Comparison of ENCODE assay signal across 8 cellular contexts in the genomic region with DNA sequence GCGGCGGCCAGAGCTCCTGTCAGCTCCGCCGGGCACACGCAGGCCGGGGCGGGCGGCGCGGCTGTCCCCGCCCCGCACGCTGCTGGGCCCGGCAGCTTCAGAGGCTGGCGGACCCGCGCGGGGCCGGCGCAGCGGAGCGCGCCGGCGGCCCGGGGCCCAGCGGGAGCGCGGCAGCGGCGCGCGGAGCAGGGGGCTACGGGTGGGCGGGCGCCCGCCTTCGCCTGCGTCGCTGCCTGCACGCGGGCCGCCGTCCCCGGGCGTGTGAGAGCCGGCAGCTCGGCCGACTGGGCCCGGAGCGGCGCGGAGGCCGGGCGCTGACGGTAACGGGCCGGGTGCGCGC. TPM values are rescaled to one million over a fixed set of nuclear protein-coding genes. Genes with fewer than 3 reads are reported as not detected.
DNase-seq lines count a peak whose midpoint lies in the region; ATAC-seq and TF ChIP-seq lines count a peak whose summit lies in the region.

No MANE protein-coding gene starts in this region.

- CTCF ChIA-PET in BJ (lab: Yijun Ruan, JAX): interaction anchor here (0.8 to 9.7 kb wide), 10 partner anchors 10 to 369 kb away, joined by 3 to 94 read pairs (median 5); a partner anchor contains a TSS
- CTCF ChIA-PET in MCF 10A (lab: Yijun Ruan, JAX): interaction anchor here (0.6 to 12.8 kb wide), 9 partner anchors 12 to 565 kb away, joined by 3 to 131 read pairs (median 4); a partner anchor contains a TSS

- peak overlapping the region; percentile 82 for H3K4me3 Mint-ChIP-seq in MCF 10A (ENCODE audit: unreplicated experiment)

- H3K27ac ChIP-seq in mucosa of rectum (ENCODE audit: low read depth in 2 of 2, low read length in 2 of 2): peak overlapping the region; percentile 93 to 97

- H3K4me3 ChIP-seq in BJ (ENCODE audit: low read depth, low read length) (peak overlapping the region; percentile 68), mucosa of rectum (ENCODE audit: low read length in 2 of 2) (peak overlapping the region; percentile 86 to 92)

- intact Hi-C loops in MCF 10A (cut with micrococcal nuclease): loop anchor here (1.0 kb wide), 1 partner anchor 30 kb away; a partner anchor contains a TSS

- TF ChIP-seq CTCF in BJ (IDR thresholded peaks at IDR 0.05; ENCODE audit: insufficient read depth, low read depth, low read length): no peak
- TF ChIP-seq CTCF in MCF 10A (IDR thresholded peaks at IDR 0.05; ENCODE audit: unreplicated experiment): no peak

- H3K9ac ChIP-seq in mucosa of rectum (ENCODE audit: low read depth in 1 of 2, low read length in 2 of 2): peak overlapping the region; percentile 80 to 90

- H3K27ac Mint-ChIP-seq in MCF 10A (ENCODE audit: low read depth, unreplicated experiment): no peak overlapping the region

- H3K4me1 Mint-ChIP-seq in MCF 10A (ENCODE audit: insufficient read depth, unreplicated experiment): peaks cover 10% of the 10 kb centered on the region

- peaks cover 19% of the 10 kb centered on the region for H3K36me3 Mint-ChIP-seq in MCF 10A (ENCODE audit: insufficient read depth, unreplicated experiment)

- H3K27me3 ChIP-seq in BJ (ENCODE audit: control insufficient read depth, insufficient read depth, low read length) (no peaks in the 10 kb centered on the region), mucosa of rectum (ENCODE audit: control insufficient read depth in 2 of 2, insufficient read depth in 2 of 2, low read length in 2 of 2) (no peaks in the 10 kb centered on the region)

- DNase-seq in BJ (ENCODE audit: low read depth): no peak
- DNase-seq in MCF 10A (ENCODE audit: unreplicated experiment): no peak
- no peak for DNase-seq in NCI-H1436 (lab: John Stamatoyannopoulos, UW)
- no peak for DNase-seq in NCI-H345 (lab: John Stamatoyannopoulos, UW)
- no peak for DNase-seq in SKM-1 treated with dmso at 0.1 percent for 144 hours (lab: John Stamatoyannopoulos, UW; ENCODE audit: unreplicated experiment)
- no peak for DNase-seq in NAMALWA (ENCODE audit: low spot score)

- no peaks in the 10 kb centered on the region for H3K9me3 Mint-ChIP-seq in MCF 10A (ENCODE audit: unreplicated experiment)

- no peaks in the 10 kb centered on the region for H3K27me3 Mint-ChIP-seq in MCF 10A (ENCODE audit: insufficient read depth, unreplicated experiment)

- peak; percentile 36 for ATAC-seq in HG02840 (IDR thresholded peaks at IDR 0.05; ENCODE audit: low FRiP score, unreplicated experiment)

- peaks cover 14% of the 10 kb centered on the region for H3K36me3 ChIP-seq in BJ (ENCODE audit: control insufficient read depth, insufficient read depth, low read length)
- peaks cover 27 to 29% of the 10 kb centered on the region in 2 donors for H3K36me3 ChIP-seq in mucosa of rectum (ENCODE audit: control insufficient read depth in 2 of 2, insufficient read depth in 2 of 2, low read length in 2 of 2)

- POLR2A ChIA-PET in BJ (lab: Charles Lee) (no interaction called here), MCF 10A (lab: Yijun Ruan, JAX) (interaction anchor here (0.6 to 7.9 kb wide), 10 partner anchors 21 to 986 kb away, joined by 3 to 150 read pairs (median 4); a partner anchor contains a TSS)

- H3K4me1 ChIP-seq in mucosa of rectum (ENCODE audit: control insufficient read depth in 2 of 2, insufficient read depth in 2 of 2, low read length in 2 of 2): peaks cover 12 to 18% of the 10 kb centered on the region in 2 donors

- BruUV-seq in MCF 10A (replicated peaks; lab: Mats Ljungman, UMichigan): no TSS peak

- no peaks in the 10 kb centered on the region for H3K9me3 ChIP-seq in mucosa of rectum (ENCODE audit: control insufficient read depth in 2 of 2, low read length in 2 of 2)

RNA-seq across cellular contexts. Expression of a gene that starts 0.5 kb away (rescaled TPM):
- 7.2 and 40.4 TPM in 2 replicates for polyA plus RNA-seq in BJ (2011; rRNA removed)
- 14.7 and 16.0 TPM in 2 replicates for polyA minus RNA-seq in BJ (2011; rRNA and poly(A)+ RNA removed)
- total RNA-seq in MCF 10A (2022): 42.1 and 42.4 TPM in 2 replicates

RNA-seq across cellular contexts. Expression of a gene that starts 18.3 kb away (rescaled TPM):
- 6.9 and 11.1 TPM in 2 replicates for polyA plus RNA-seq in BJ (2011; rRNA removed)
- 7.3 and 7.7 TPM in 2 replicates for polyA minus RNA-seq in BJ (2011; rRNA and poly(A)+ RNA removed)
- total RNA-seq in MCF 10A (2022): 0.32 and 0.91 TPM in 2 replicates

RNA-seq across cellular contexts. Expression of a gene that starts 29.7 kb away (rescaled TPM):
- 12.3 and 12.4 TPM in 2 replicates for polyA plus RNA-seq in BJ (2011; rRNA removed)
- 6.0 and 6.8 TPM in 2 replicates for polyA minus RNA-seq in BJ (2011; rRNA and poly(A)+ RNA removed)
- 23.6 and 25.5 TPM in 2 replicates for total RNA-seq in MCF 10A (2022)

RNA-seq across cellular contexts. Expression of a gene that starts 32.5 kb away (rescaled TPM):
- 69.8 and 93.8 TPM in 2 replicates for polyA plus RNA-seq in BJ (2011; rRNA removed)
- polyA minus RNA-seq in BJ (2011; rRNA and poly(A)+ RNA removed): 58.2 and 84.9 TPM in 2 replicates
- total RNA-seq in MCF 10A (2022): 61.7 and 63.1 TPM in 2 replicates

RNA-seq across cellular contexts. Expression of a gene that starts 34.2 kb away (rescaled TPM):
- polyA plus RNA-seq in BJ (2011; rRNA removed): 19.6 and 30.9 TPM in 2 replicates
- 26.6 and 31.0 TPM in 2 replicates for polyA minus RNA-seq in BJ (2011; rRNA and poly(A)+ RNA removed)
- 48.8 and 49.4 TPM in 2 replicates for total RNA-seq in MCF 10A (2022)
